31 cellular contexts compared by ENCODE assay signal in genomic region chrX:122907375-122907774, GRCh38.
"Had no signal": no experiment of that assay in that cellular context is flagged by ENCODE, and none has a peak within 500 bp of the region (broad histone marks: within the 10 kb centered on the region; RNA-seq: fewer than 3 reads in every experiment).

No MANE protein-coding gene starts in this region.

- ATAC-seq: activated naive CD4-positive, alpha-beta T cell treated with anti-CD3 and anti-CD28 coated beads, Interleukin-2, amount 50 U/mL, for 72 hours; activated naive CD8-positive, alpha-beta T cell treated with anti-CD3 and anti-CD28 coated beads, Interleukin-2, amount 50 U/mL, for 24 hours; activated T-cell treated with anti-CD3 and anti-CD28 coated beads, Interleukin-2, amount 50 U/mL, for 4 hours; activated T-cell treated with anti-CD3 and anti-CD28 coated beads, Interleukin-2, amount 50 U/mL, for 72 hours; activated T-helper 17 cell treated with anti-CD3 and anti-CD28 coated beads, Interleukin-2, amount 50 U/mL, for 72 hours; body of pancreas had no signal

- H3K36me3 ChIP-seq: adrenal gland, ascending aorta, brain microvascular endothelial cell, breast epithelium, cardiac muscle cell had no signal

- H3K4me1 ChIP-seq: adrenal gland, ascending aorta, body of pancreas, breast epithelium had no signal

- DNase-seq: activated effector memory CD4-positive, alpha-beta T cell treated with anti-CD3 and anti-CD28 coated beads, Interleukin-2, amount 50 U/mL, for 16 hours; activated effector memory CD4-positive, alpha-beta T cell treated with Interleukin-2 at 50 U/mL for 16 hours; activated gamma-delta T cell; activated gamma-delta T cell treated with Interleukin-2 at 50 U/mL for 16 hours; activated naive CD4-positive, alpha-beta T cell; activated naive CD4-positive, alpha-beta T cell treated with anti-CD3 and anti-CD28 coated beads for 36 hours; activated naive CD4-positive, alpha-beta T cell treated with anti-CD3 and anti-CD28 coated beads, Interleukin-2, amount 10 ng/mL, durations not matched to agents 7 days and 5 days; activated naive CD4-positive, alpha-beta T cell treated with anti-CD3 and anti-CD28 coated beads, Interleukin-2, amount 50 U/mL, for 16 hours; activated naive CD4-positive, alpha-beta T cell treated with Interleukin-2 at 50 U/mL for 16 hours; activated naive CD8-positive, alpha-beta T cell treated with anti-CD3 and anti-CD28 coated beads for 36 hours; activated naive CD8-positive, alpha-beta T cell treated with anti-CD3 and anti-CD28 coated beads, Interleukin-2, amount 10 ng/mL, durations not matched to agents 7 days and 5 days; activated naive CD8-positive, alpha-beta T cell treated with anti-CD3 and anti-CD28 coated beads, Interleukin-2, amount 50 U/mL, for 24 hours; activated T-cell treated with anti-CD3 and anti-CD28 coated beads, Interleukin-2, amount 50 U/mL, for 24 hours; activated T-cell treated with anti-CD3 and anti-CD28 coated beads, Interleukin-2, amount 50 U/mL, for 4 hours; activated T-cell treated with anti-CD3 and anti-CD28 coated beads, Interleukin-2, amount 50 U/mL, for 48 hours; activated T-cell treated with anti-CD3 and anti-CD28 coated beads, Interleukin-2, amount 50 U/mL, for 72 hours; adrenal gland; amniotic stem cell; amygdala; anterior cingulate cortex; aorta; body of pancreas; brain microvascular endothelial cell; caudate nucleus; central memory CD4-positive, alpha-beta T cell; cerebellar nuclear complex had no signal

- H3K4me3 ChIP-seq: adrenal gland, ascending aorta, body of pancreas, breast epithelium, cardiac muscle cell had no signal

- H3K27ac ChIP-seq: adrenal gland, ascending aorta, body of pancreas, brain microvascular endothelial cell, breast epithelium, cardiac muscle cell had no signal

- H3K27me3 ChIP-seq: adrenal gland, ascending aorta, body of pancreas, brain microvascular endothelial cell, breast epithelium, cardiac muscle cell had no signal

- H3K9me3 ChIP-seq: adrenal gland, body of pancreas had no signal
